In the genomic region with DNA sequence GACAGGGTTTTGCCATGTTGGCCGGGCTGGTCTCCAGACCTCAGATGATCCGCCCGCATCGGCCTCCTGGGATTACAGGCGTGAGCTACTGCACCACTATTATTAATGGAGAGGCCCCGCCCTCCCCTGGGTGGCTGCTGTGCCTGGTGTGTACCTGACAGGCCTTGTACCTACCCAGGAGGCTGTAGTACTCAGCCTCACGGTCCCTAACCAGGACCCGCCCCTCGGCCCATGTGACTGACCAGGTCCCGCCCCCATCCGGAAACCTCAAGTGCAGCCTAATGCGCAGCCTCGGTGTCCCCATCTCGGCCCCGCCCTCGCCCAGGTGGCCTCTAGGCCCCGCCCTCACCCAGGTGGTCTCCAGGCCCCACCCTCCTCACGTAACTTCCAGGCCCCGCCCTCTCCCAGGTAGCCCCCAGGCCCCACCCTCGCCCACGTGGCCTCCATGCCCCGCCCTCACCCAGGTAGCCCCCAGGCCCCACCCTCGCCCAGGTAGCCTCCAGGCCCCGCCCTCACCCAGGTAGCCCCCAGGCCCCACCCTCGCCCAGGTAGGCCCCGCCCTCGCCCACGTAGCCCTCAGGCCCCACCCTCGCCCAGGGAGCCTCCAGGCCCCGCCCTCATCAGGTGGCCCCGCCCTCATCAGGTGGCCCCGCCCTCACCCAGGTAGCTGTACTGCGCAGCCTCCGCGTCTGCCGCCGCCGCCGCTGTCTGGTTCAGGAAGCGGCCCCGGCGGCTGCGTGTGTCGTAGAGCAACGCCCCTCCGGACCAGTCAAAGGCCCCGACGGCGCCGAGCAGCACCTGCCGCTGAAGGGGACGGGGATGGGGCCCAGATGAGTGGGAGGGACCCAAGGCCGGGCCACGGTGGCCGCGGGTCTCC, we compare ENCODE assay signal across 8 cellular contexts. TPM values are rescaled to one million over a fixed set of nuclear protein-coding genes. Genes with fewer than 3 reads are reported as not detected.
DNase-seq lines count a peak whose midpoint lies in the region; ATAC-seq and TF ChIP-seq lines count a peak whose summit lies in the region.

No MANE protein-coding gene starts in this region.

- H3K9me3 ChIP-seq in HUES64 (ENCODE audit: insufficient read depth, low read depth, low read length) (peaks cover 4% of the 10 kb centered on the region; the same call in 1 of the 2 replicates), colonic mucosa (no peaks in the 10 kb centered on the region), mucosa of stomach (ENCODE audit: control insufficient read depth, low read length) (no peaks in the 10 kb centered on the region), stomach (peaks cover 0 to 6% (median 4%) of the 10 kb centered on the region in 4 donors)

- WGBS in HUES64 = 17% methylated on average over 55 of the region's 56 CpGs
- WGBS in stomach, 5 donors = 5 to 8% (median 5%) methylated on average over 11 to 55 of the region's 56 CpGs

- no peak for TF ChIP-seq CTCF in 22Rv1 (IDR thresholded peaks at IDR 0.05)
- no peak for TF ChIP-seq CTCF in activated B cell treated with CpG ODN at 0.5 μM for 24 hours (IDR thresholded peaks at IDR 0.05)
- no peak for TF ChIP-seq CTCF in colonic mucosa (IDR thresholded peaks at IDR 0.05)
- no peak for TF ChIP-seq CTCF in stomach (IDR thresholded peaks at IDR 0.05)

- TF ChIP-seq POLR2A in stomach (IDR thresholded peaks at IDR 0.05) = peak in 2 of 4 donors; percentile 18 to 82

- peak overlapping the region; percentile 53 for H3K4me3 Mint-ChIP-seq in activated B cell treated with CpG ODN at 0.5 μM for 24 hours

- CTCF ChIA-PET in activated B cell treated with CpG ODN at 0.5 μM for 24 hours (lab: Charles Lee) = interaction anchor here (1.0 to 3.3 kb wide), 2 partner anchors 10 to 17 kb away, joined by 3 to 13 read pairs; no protein-coding TSS in a partner anchor

- H3K4me1 ChIP-seq in HUES64 (ENCODE audit: insufficient read depth, low read length) = no peaks in the 10 kb centered on the region
- no peaks in the 10 kb centered on the region for H3K4me1 ChIP-seq in colonic mucosa
- peaks cover 5% of the 10 kb centered on the region for H3K4me1 ChIP-seq in mucosa of stomach (ENCODE audit: control insufficient read depth, insufficient read depth, low read length)
- peaks cover 0 to 19% (median 17%) of the 10 kb centered on the region in 4 donors for H3K4me1 ChIP-seq in stomach

- H3K9ac ChIP-seq in HUES64 (ENCODE audit: low read depth, low read length) (peak overlapping the region; percentile 49), colonic mucosa (ENCODE audit: low read depth in 2 of 2, low read length in 2 of 2) (peak overlapping the region; percentile 57 to 81), mucosa of stomach (ENCODE audit: low read length) (peak overlapping the region; percentile 79)

- DNase-seq in activated B cell treated with CpG ODN at 0.5 μM for 24 hours (peak; percentile 65), colonic mucosa (peak; percentile 96), stomach (peak; percentile 99), GDM1 (lab: John Stamatoyannopoulos, UW) (no peak), SHP77 treated with DMSO at 0.1 percent for 48 hours (lab: John Stamatoyannopoulos, UW) (no peak)

- intact Hi-C loops in activated B cell treated with CpG ODN at 0.5 μM for 24 hours (cut with micrococcal nuclease) (no loop called here), colonic mucosa (cut with DNase I) (no loop called here), stomach (cut with DNase I; ENCODE audit: low total_unique reads) (no loop called here)

- H3K27ac ChIP-seq in 22Rv1 (peak overlapping the region; percentile 72), HUES64 (ENCODE audit: low read depth, low read length) (peak overlapping the region; percentile 18; the same call in 1 of the 2 replicates), colonic mucosa (peak overlapping the region; percentile 61), stomach (peak overlapping the region; percentile 82 to 95 (median 84))

- no peak overlapping the region for H3K27ac Mint-ChIP-seq in activated B cell treated with CpG ODN at 0.5 μM for 24 hours

- no peak for TF ChIP-seq EP300 in stomach (IDR thresholded peaks at IDR 0.05)

- no peaks in the 10 kb centered on the region for H3K36me3 ChIP-seq in HUES64 (ENCODE audit: insufficient read depth, low read length)
- no peaks in the 10 kb centered on the region for H3K36me3 ChIP-seq in colonic mucosa
- H3K36me3 ChIP-seq in mucosa of stomach (ENCODE audit: control insufficient read depth, insufficient read depth, low read length) = no peaks in the 10 kb centered on the region
- no peaks in the 10 kb centered on the region for H3K36me3 ChIP-seq in stomach

- peaks cover 21% of the 10 kb centered on the region for H3K4me1 Mint-ChIP-seq in activated B cell treated with CpG ODN at 0.5 μM for 24 hours

- POLR2A ChIA-PET in activated B cell treated with CpG ODN at 0.5 μM for 24 hours (lab: Charles Lee) = interaction anchor here (0.6 to 2.2 kb wide), 15 partner anchors 9 to 941 kb away, joined by 3 to 13 read pairs (median 4); partner anchors contain the start of genes CTNS, CYB5D2 and SHPK

- no peaks in the 10 kb centered on the region for H3K9me3 Mint-ChIP-seq in activated B cell treated with CpG ODN at 0.5 μM for 24 hours

- peak; percentile 97 for ATAC-seq in activated B cell treated with CpG ODN at 0.5 μM for 24 hours (ENCODE audit: low read depth)

- H3K4me3 ChIP-seq in HUES64 (ENCODE audit: low read length) = peak overlapping the region; percentile 57
- peak overlapping the region; percentile 51 for H3K4me3 ChIP-seq in colonic mucosa
- H3K4me3 ChIP-seq in mucosa of stomach (ENCODE audit: low read length) = peak overlapping the region; percentile 41
- peak overlapping the region; percentile 36 to 53 (median 44) for H3K4me3 ChIP-seq in stomach

- no peaks in the 10 kb centered on the region for H3K36me3 Mint-ChIP-seq in activated B cell treated with CpG ODN at 0.5 μM for 24 hours (ENCODE audit: low read depth)

- H3K27me3 ChIP-seq in HUES64 (ENCODE audit: insufficient read depth, low read length) = no peaks in the 10 kb centered on the region
- no peaks in the 10 kb centered on the region for H3K27me3 ChIP-seq in colonic mucosa
- no peaks in the 10 kb centered on the region for H3K27me3 ChIP-seq in mucosa of stomach (ENCODE audit: control insufficient read depth, insufficient read depth, low read length)
- H3K27me3 ChIP-seq in stomach = peaks cover 0 to 30% (median 0%) of the 10 kb centered on the region in 3 donors

- no peaks in the 10 kb centered on the region for H3K27me3 Mint-ChIP-seq in activated B cell treated with CpG ODN at 0.5 μM for 24 hours

RNA-seq across cellular contexts. Expression of gene HASPIN, which starts 31.0 kb away (rescaled TPM):
- 11.5 TPM for polyA plus RNA-seq in HUES64 (2013, experiment 1 of 2)
- 13.5 TPM for polyA plus RNA-seq in HUES64 (2013, experiment 2 of 2)
- 6.4 and 6.7 TPM in 2 replicates for total RNA-seq in activated B cell treated with CpG ODN at 0.5 μM for 24 hours
- 10 to 100 TPM in 1 of 2 donors, 1 to 10 TPM in 1; 2.6 to 13.2 TPM for total RNA-seq in colonic mucosa
- total RNA-seq in stomach = under 1 TPM in 3 of 5 donors, not detected in 2; 0.55 to 0.89 (median 0.87) TPM
- under 1 TPM in 2 of 3 donors, not detected in 1; 0.30 to 0.68 TPM for polyA plus RNA-seq in stomach

RNA-seq across cellular contexts. Expression of gene ITGAE, which starts 46.3 kb away (rescaled TPM):
- 36.6 TPM for polyA plus RNA-seq in HUES64 (2013, experiment 1 of 2)
- 41.9 TPM for polyA plus RNA-seq in HUES64 (2013, experiment 2 of 2)
- total RNA-seq in activated B cell treated with CpG ODN at 0.5 μM for 24 hours (42.9 and 45.3 TPM in 2 replicates), colonic mucosa (10 to 100 TPM; 14.7 to 14.9 TPM), stomach (10 to 100 TPM in 3 of 5 donors, 1 to 10 TPM in 2; 4.5 to 39.4 (median 13.6) TPM)
- polyA plus RNA-seq in stomach = 10 to 100 TPM; 36.9 to 66.8 (median 55.9) TPM

RNA-seq across cellular contexts. Expression of gene P2RX5, which starts 58.7 kb away (rescaled TPM):
- polyA plus RNA-seq in HUES64 (2013, experiment 1 of 2) = 4.9 TPM
- 2.7 TPM for polyA plus RNA-seq in HUES64 (2013, experiment 2 of 2)
- total RNA-seq in activated B cell treated with CpG ODN at 0.5 μM for 24 hours (295 and 349 TPM in 2 replicates), colonic mucosa (1 to 10 TPM in 1 of 2 donors, under 1 TPM in 1; 0.93 to 1.5 TPM), stomach (10 to 100 TPM in 1 of 5 donors, 1 to 10 TPM in 3, not detected in 1; 3.7 to 37.5 (median 7.1) TPM)
- polyA plus RNA-seq in stomach = 1 to 10 TPM in 2 of 3 donors, not detected in 1; 1.1 to 7.1 TPM

Comparison
In these comparisons a context has a peak if more than half of its experiments do, and no peak if none do; other contexts are left out.
1. H3K27ac ChIP-seq: peak in every context shown above with its lines; median percentile 84 in stomach; 72 in 22Rv1; 61 in colonic mucosa; 18 in HUES64.
2. DNase-seq: peak in activated B cell treated with CpG ODN at 0.5 μM for 24 hours (single experiment), colonic mucosa (single experiment) and stomach (single experiment); none in GDM1 (single experiment) and SHP77 treated with DMSO at 0.1 percent for 48 hours (single experiment).
3. Peak in every context shown above with its lines, with median percentiles within 50 percentile points of each other: H3K4me3 ChIP-seq and H3K9ac ChIP-seq.